Comparison of ENCODE assay signal across 9 cellular contexts in the genomic region with DNA sequence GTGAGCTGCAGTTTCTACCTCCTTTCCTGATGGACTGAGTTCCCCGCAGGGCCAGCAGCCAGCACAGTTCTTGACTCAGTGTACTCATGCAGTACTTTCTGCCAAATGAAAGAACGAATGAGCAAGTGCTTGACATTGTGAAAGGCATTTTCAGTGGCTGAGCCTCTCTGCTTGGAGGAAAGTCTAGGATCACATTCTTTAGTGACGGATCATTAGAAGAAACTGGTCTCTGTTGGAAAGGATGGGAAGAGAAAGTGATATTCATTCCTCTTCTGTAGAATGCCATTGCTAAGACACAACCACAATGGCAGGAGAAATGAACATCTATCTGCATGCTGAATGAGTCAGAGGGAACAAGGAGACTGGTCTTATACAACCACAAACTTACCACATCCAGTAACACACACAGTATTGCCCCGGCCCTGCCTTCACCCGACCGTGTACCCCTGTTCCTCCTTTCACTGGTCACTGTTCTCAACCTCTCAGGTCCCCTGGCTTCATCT.
A peak's percentile ranks its signal among the peaks of the same experiment; 100 is the strongest.
DNase-seq lines count a peak whose midpoint lies in the region; ATAC-seq and TF ChIP-seq lines count a peak whose summit lies in the region.
"Had no signal": no experiment of that assay in that cellular context is flagged by ENCODE, and none has a peak within 500 bp of the region (broad histone marks: within the 10 kb centered on the region; RNA-seq: fewer than 3 reads in every experiment).

No MANE protein-coding gene starts in this region.

- no peak overlapping the region for H3K27ac Mint-ChIP-seq in activated T-helper 2 cell treated with anti-CD3 and anti-CD28 coated beads, Interferon-gamma antibody, Interleukin-2, Interleukin-4, amounts not matched to agents 10 μg/mL and 5 μg/mL and 100 μg/mL, durations not matched to agents 14 hours and 24 hours and 36 hours

- peak; percentile 87 for DNase-seq in AG20443 (ENCODE audit: low spot score)
- DNase-seq in SKM-1 treated with dmso at 0.1 percent for 144 hours (lab: John Stamatoyannopoulos, UW; ENCODE audit: unreplicated experiment), result peak; percentile 31
- peak; percentile 69 for DNase-seq in kidney epithelial cell (ENCODE audit: low read depth)
- no peak for DNase-seq in effector memory CD4-positive, alpha-beta T cell
- DNase-seq in lower leg skin (ENCODE audit: low spot score in 2 of 2), result no peak
- no peak for DNase-seq in activated T-helper 2 cell treated with anti-CD3 and anti-CD28 coated beads, Interferon-gamma antibody, Interleukin-2, Interleukin-4, amounts not matched to agents 10 μg/mL and 5 μg/mL and 100 μg/mL, durations not matched to agents 14 hours and 24 hours and 36 hours (ENCODE audit: low spot score)

- no peak overlapping the region for H3K4me3 Mint-ChIP-seq in activated T-helper 2 cell treated with anti-CD3 and anti-CD28 coated beads, Interferon-gamma antibody, Interleukin-2, Interleukin-4, amounts not matched to agents 10 μg/mL and 5 μg/mL and 100 μg/mL, durations not matched to agents 14 hours and 24 hours and 36 hours (ENCODE audit: low read depth)

- no peaks in the 10 kb centered on the region for H3K9me3 Mint-ChIP-seq in activated T-helper 2 cell treated with anti-CD3 and anti-CD28 coated beads, Interferon-gamma antibody, Interleukin-2, Interleukin-4, amounts not matched to agents 10 μg/mL and 5 μg/mL and 100 μg/mL, durations not matched to agents 14 hours and 24 hours and 36 hours

- H3K4me3 ChIP-seq in kidney epithelial cell (ENCODE audit: low read depth, low read length), result no peak overlapping the region
- no peak overlapping the region for H3K4me3 ChIP-seq in effector memory CD4-positive, alpha-beta T cell (ENCODE audit: insufficient read depth, low read depth, low read length, poor library complexity, severe bottlenecking)
- no peak overlapping the region for H3K4me3 ChIP-seq in lower leg skin (ENCODE audit: low read depth, poor library complexity, severe bottlenecking)
- H3K4me3 ChIP-seq: K562 had no signal

- intact Hi-C loops in lower leg skin (cut with DNase I; ENCODE audit: low total_unique reads), result no loop called here
- intact Hi-C loops in activated T-helper 2 cell treated with anti-CD3 and anti-CD28 coated beads, Interferon-gamma antibody, Interleukin-2, Interleukin-4, amounts not matched to agents 10 μg/mL and 5 μg/mL and 100 μg/mL, durations not matched to agents 14 hours and 24 hours and 36 hours (cut with micrococcal nuclease), result no loop called here

- H3K27me3 Mint-ChIP-seq in activated T-helper 2 cell treated with anti-CD3 and anti-CD28 coated beads, Interferon-gamma antibody, Interleukin-2, Interleukin-4, amounts not matched to agents 10 μg/mL and 5 μg/mL and 100 μg/mL, durations not matched to agents 14 hours and 24 hours and 36 hours (ENCODE audit: low read depth), result no peaks in the 10 kb centered on the region

- no peak overlapping the region for H3K27ac ChIP-seq in effector memory CD4-positive, alpha-beta T cell (ENCODE audit: insufficient read depth, low read length, poor library complexity, severe bottlenecking)

- no peaks in the 10 kb centered on the region for H3K27me3 ChIP-seq in kidney epithelial cell (ENCODE audit: control insufficient read depth, insufficient read depth, low read length)
- H3K27me3 ChIP-seq in effector memory CD4-positive, alpha-beta T cell (replicated peaks; ENCODE audit: control insufficient read depth, insufficient read depth, low read length, poor library complexity, severe bottlenecking), result no peaks in the 10 kb centered on the region

- WGBS in lower leg skin, 2 donors, result 81 to 89% methylated on average over 6 of the region's 6 CpGs

- H3K4me1 ChIP-seq in effector memory CD4-positive, alpha-beta T cell (ENCODE audit: control insufficient read depth, insufficient read depth, low read length, poor library complexity, severe bottlenecking), result no peaks in the 10 kb centered on the region

- H3K4me1 Mint-ChIP-seq in activated T-helper 2 cell treated with anti-CD3 and anti-CD28 coated beads, Interferon-gamma antibody, Interleukin-2, Interleukin-4, amounts not matched to agents 10 μg/mL and 5 μg/mL and 100 μg/mL, durations not matched to agents 14 hours and 24 hours and 36 hours (ENCODE audit: low read depth), result peaks cover 20% of the 10 kb centered on the region

- H3K9me3 ChIP-seq in effector memory CD4-positive, alpha-beta T cell (ENCODE audit: control insufficient read depth, low read length), result no peaks in the 10 kb centered on the region

- H3K36me3 ChIP-seq in kidney epithelial cell (ENCODE audit: control insufficient read depth, insufficient read depth, low read length), result no peaks in the 10 kb centered on the region
- no peaks in the 10 kb centered on the region for H3K36me3 ChIP-seq in effector memory CD4-positive, alpha-beta T cell (ENCODE audit: control insufficient read depth, insufficient read depth, low read length)

- H3K36me3 Mint-ChIP-seq in activated T-helper 2 cell treated with anti-CD3 and anti-CD28 coated beads, Interferon-gamma antibody, Interleukin-2, Interleukin-4, amounts not matched to agents 10 μg/mL and 5 μg/mL and 100 μg/mL, durations not matched to agents 14 hours and 24 hours and 36 hours (ENCODE audit: low read depth), result no peaks in the 10 kb centered on the region

- TF ChIP-seq POLR2A in lower leg skin (IDR thresholded peaks at IDR 0.05), result no peak

- no peak for TF ChIP-seq CTCF in kidney epithelial cell (IDR thresholded peaks at IDR 0.05; ENCODE audit: insufficient read depth, low read length, poor library complexity, severe bottlenecking)
- TF ChIP-seq CTCF in lower leg skin (IDR thresholded peaks at IDR 0.05), result no peak

- ATAC-seq in GM21515 (IDR thresholded peaks at IDR 0.05; ENCODE audit: unreplicated experiment) (peak; percentile 45), GM21717 (IDR thresholded peaks at IDR 0.05; ENCODE audit: unreplicated experiment) (no peak)
- ATAC-seq: K562 had no signal

Comparison
In these comparisons a context has a peak if more than half of its experiments do, and no peak if none do; other contexts are left out.
1. DNase-seq: peak in AG20443 (single experiment), SKM-1 treated with dmso at 0.1 percent for 144 hours (single experiment) and kidney epithelial cell (single experiment); none in effector memory CD4-positive, alpha-beta T cell (0 of 3), lower leg skin (0 of 2) and activated T-helper 2 cell treated with anti-CD3 and anti-CD28 coated beads, Interferon-gamma antibody, Interleukin-2, Interleukin-4, amounts not matched to agents 10 μg/mL and 5 μg/mL and 100 μg/mL, durations not matched to agents 14 hours and 24 hours and 36 hours (single experiment).